Comparison of ENCODE assay signal across 12 cellular contexts in genomic region chr9:99466104-99466503, GRCh38.
"Had no signal": no experiment of that assay in that cellular context is flagged by ENCODE, and none has a peak within 500 bp of the region (broad histone marks: within the 10 kb centered on the region; RNA-seq: fewer than 3 reads in every experiment).

No MANE protein-coding gene starts in this region.

- H3K36me3 ChIP-seq: tibial nerve had no signal

- H3K27me3 ChIP-seq: tibial nerve had no signal

- H3K4me3 ChIP-seq: tibial nerve had no signal

- H3K27ac ChIP-seq: foreskin keratinocyte, tibial nerve had no signal

- ATAC-seq: foreskin keratinocyte, left ventricle myocardium superior, T-cell had no signal

- H3K4me1 ChIP-seq: foreskin keratinocyte, tibial nerve had no signal

- DNase-seq: activated CD4-positive, alpha-beta T cell treated with anti-CD3 and anti-CD28 coated beads, Interleukin-2, amount 50 U/mL, for 1 hour; activated CD8-positive, alpha-beta memory T cell treated with anti-CD3 and anti-CD28 coated beads for 24 hours; activated naive CD4-positive, alpha-beta T cell; activated naive CD8-positive, alpha-beta T cell treated with anti-CD3 and anti-CD28 coated beads, Interleukin-2, amount 10 ng/mL, durations not matched to agents 7 days and 5 days; effector CD8-positive, alpha-beta T cell; foreskin keratinocyte; left ventricle myocardium superior; mesenchymal stem cell; stimulated activated CD4-positive, alpha-beta T cell treated with anti-CD3 and anti-CD28 coated beads, Interleukin-2, amount 100 ng/mL, for 24 hours; T-cell; T-helper 9 cell had no signal
